Comparison of ENCODE assay signal across 29 cellular contexts in the genomic region with DNA sequence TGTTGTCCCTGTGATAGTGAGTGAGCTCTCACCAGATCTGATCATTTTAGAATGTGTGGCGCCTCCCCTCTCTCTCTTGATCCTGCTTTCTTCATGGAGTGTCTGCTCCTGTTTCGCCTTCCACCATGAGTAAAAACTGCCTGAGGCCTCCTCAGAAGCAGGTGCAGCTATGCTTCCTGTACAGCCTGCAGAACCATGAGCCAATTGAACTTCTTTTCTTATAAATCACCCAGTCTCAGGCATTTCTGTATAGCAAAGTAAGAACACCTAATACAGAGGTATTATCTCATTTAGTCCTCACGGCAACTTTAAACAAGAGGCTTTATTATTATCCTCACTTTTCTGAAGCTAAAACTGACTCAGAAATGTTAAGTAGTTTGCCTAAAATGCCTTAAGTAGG.
"Had no signal": no experiment of that assay in that cellular context is flagged by ENCODE, and none has a peak within 500 bp of the region (broad histone marks: within the 10 kb centered on the region; RNA-seq: fewer than 3 reads in every experiment).

No MANE protein-coding gene starts in this region.

- H3K4me3 Mint-ChIP-seq: activated CD4-positive, alpha-beta memory T cell treated with anti-CD3 and anti-CD28 coated beads, Interleukin-2, amount 10 ng/mL, durations not matched to agents 7 days and 5 days; activated CD4-positive, alpha-beta T cell treated with anti-CD3 and anti-CD28 coated beads for 36 hours; activated naive CD8-positive, alpha-beta T cell treated with anti-CD3 and anti-CD28 coated beads, Interleukin-2, amount 10 ng/mL, durations not matched to agents 7 days and 5 days; central memory CD8-positive, alpha-beta T cell; T-cell had no signal

- H3K4me1 ChIP-seq: breast epithelium had no signal

- H3K36me3 Mint-ChIP-seq: activated naive CD8-positive, alpha-beta T cell treated with anti-CD3 and anti-CD28 coated beads, Interleukin-2, amount 10 ng/mL, durations not matched to agents 7 days and 5 days; T-cell had no signal

- DNase-seq: activated CD4-positive, alpha-beta memory T cell treated with anti-CD3 and anti-CD28 coated beads, Interleukin-2, amount 10 ng/mL, durations not matched to agents 7 days and 5 days; activated CD4-positive, alpha-beta T cell treated with anti-CD3 and anti-CD28 coated beads for 36 hours; activated CD4-positive, alpha-beta T cell treated with anti-CD3 and anti-CD28 coated beads, Interleukin-2, amount 50 U/mL, for 1 hour; activated CD4-positive, CD25-positive, alpha-beta regulatory T cell; activated CD8-positive, alpha-beta memory T cell treated with anti-CD3 and anti-CD28 coated beads, Interleukin-2, amount 50 U/mL, for 4 hours; activated naive CD4-positive, alpha-beta T cell treated with anti-CD3 and anti-CD28 coated beads, Interleukin-2, amount 50 U/mL, for 16 hours; activated naive CD8-positive, alpha-beta T cell treated with anti-CD3 and anti-CD28 coated beads, Interleukin-2, amount 10 ng/mL, durations not matched to agents 7 days and 5 days; activated T-cell treated with anti-CD3 and anti-CD28 coated beads, Interleukin-2, amount 50 U/mL, for 1 hour; aorta; Karpas-422; MM.1S; NCI-H1105; NCI-H1436 treated with DMSO at 0.1 percent for 48 hours; NCI-H187 treated with DMSO at 0.1 percent for 48 hours; NCI-H2081 treated with DMSO at 0.1 percent for 48 hours; NCI-H446; NCI-H524; NCI-H82; OCI-M1; RPMI8226; T-cell; T-helper 2 cell; T1000 had no signal

- H3K27ac ChIP-seq: breast epithelium, SK-N-MC, VCaP had no signal

- H3K9me3 ChIP-seq: breast epithelium had no signal

- H3K27ac Mint-ChIP-seq: activated CD4-positive, alpha-beta memory T cell treated with anti-CD3 and anti-CD28 coated beads, Interleukin-2, amount 10 ng/mL, durations not matched to agents 7 days and 5 days; activated CD4-positive, alpha-beta T cell treated with anti-CD3 and anti-CD28 coated beads for 36 hours; activated naive CD8-positive, alpha-beta T cell treated with anti-CD3 and anti-CD28 coated beads, Interleukin-2, amount 10 ng/mL, durations not matched to agents 7 days and 5 days; T-cell had no signal

- H3K4me3 ChIP-seq: breast epithelium, SK-N-MC had no signal

- H3K36me3 ChIP-seq: breast epithelium had no signal

- H3K4me1 Mint-ChIP-seq: activated CD4-positive, alpha-beta memory T cell treated with anti-CD3 and anti-CD28 coated beads, Interleukin-2, amount 10 ng/mL, durations not matched to agents 7 days and 5 days; central memory CD8-positive, alpha-beta T cell had no signal

- H3K27me3 Mint-ChIP-seq: activated CD4-positive, alpha-beta memory T cell treated with anti-CD3 and anti-CD28 coated beads, Interleukin-2, amount 10 ng/mL, durations not matched to agents 7 days and 5 days; activated CD4-positive, alpha-beta T cell treated with anti-CD3 and anti-CD28 coated beads for 36 hours; activated naive CD8-positive, alpha-beta T cell treated with anti-CD3 and anti-CD28 coated beads, Interleukin-2, amount 10 ng/mL, durations not matched to agents 7 days and 5 days; central memory CD8-positive, alpha-beta T cell; T-cell had no signal

- ATAC-seq: activated CD4-positive, alpha-beta T cell treated with anti-CD3 and anti-CD28 coated beads for 36 hours; Panc1; Right ventricle myocardium inferior; T-cell had no signal

- H3K9me3 Mint-ChIP-seq: activated CD4-positive, alpha-beta memory T cell treated with anti-CD3 and anti-CD28 coated beads, Interleukin-2, amount 10 ng/mL, durations not matched to agents 7 days and 5 days; activated naive CD8-positive, alpha-beta T cell treated with anti-CD3 and anti-CD28 coated beads, Interleukin-2, amount 10 ng/mL, durations not matched to agents 7 days and 5 days; central memory CD8-positive, alpha-beta T cell; T-cell had no signal

- H3K27me3 ChIP-seq: breast epithelium had no signal
